8 cellular contexts compared by ENCODE assay signal in the genomic region with DNA sequence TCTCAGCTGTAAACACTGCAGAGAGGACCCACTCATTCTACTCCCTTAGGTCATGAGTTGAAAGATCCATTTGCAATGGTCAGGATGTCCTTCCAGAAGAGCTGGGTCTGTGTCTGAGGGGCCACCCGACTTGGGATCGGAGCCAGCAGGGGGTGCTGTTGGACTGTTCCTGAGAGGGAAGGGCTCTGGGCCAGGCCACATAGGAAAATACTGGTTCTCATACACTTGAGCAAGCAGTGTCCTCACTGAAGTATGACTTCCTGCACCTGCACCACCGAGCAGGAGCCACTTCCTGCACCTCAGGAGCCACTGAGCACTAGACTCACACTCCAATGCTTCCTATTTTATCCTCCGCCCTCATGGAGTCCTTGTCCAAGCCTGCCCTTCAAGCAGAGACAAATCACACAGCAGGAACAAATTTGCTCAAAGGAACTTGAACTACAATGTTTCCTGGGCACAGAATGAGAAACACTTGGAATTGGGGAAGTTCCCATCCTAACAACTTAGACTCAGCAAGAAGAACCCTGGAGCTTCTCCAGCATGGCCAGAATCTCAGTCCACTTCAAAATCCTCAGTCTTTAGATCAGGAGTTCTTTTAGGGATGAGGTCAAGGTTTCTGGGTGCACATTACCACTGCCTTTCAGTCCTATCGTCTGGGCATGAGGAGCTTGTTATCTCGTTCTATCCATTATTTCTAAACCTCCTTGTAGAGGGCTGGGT. TPM values are rescaled to one million over a fixed set of nuclear protein-coding genes. Genes with fewer than 3 reads are reported as not detected.
A peak's percentile ranks its signal among the peaks of the same experiment; 100 is the strongest.
DNase-seq lines count a peak whose midpoint lies in the region; ATAC-seq, FAIRE-seq and TF ChIP-seq lines count a peak whose summit lies in the region.

No MANE protein-coding gene starts in this region.

- peak; percentile 95 for FAIRE-seq in keratinocyte (lab: Jason Lieb, UNC)

- H3K4me3 ChIP-seq in astrocyte of the cerebellum (ENCODE audit: low read depth, low read length), result no peak overlapping the region
- peak overlapping the region in 1 of 3 experiments; percentile 9 for H3K4me3 ChIP-seq in keratinocyte (ENCODE audit: control insufficient read depth in 2 of 3, extremely low read depth in 1 of 3, insufficient read depth in 2 of 3, low read depth in 1 of 3, low read length in 3 of 3)

- peak; percentile 82 for ATAC-seq in HG02642 (IDR thresholded peaks at IDR 0.05; ENCODE audit: poor library complexity, unreplicated experiment)

- peaks cover 3% of the 10 kb centered on the region for H3K27me3 ChIP-seq in keratinocyte (ENCODE audit: control insufficient read depth, extremely low read depth, insufficient read depth, low read length)

- no peaks in the 10 kb centered on the region for H3K79me2 ChIP-seq in keratinocyte (ENCODE audit: control insufficient read depth, insufficient read depth, low read length)

- H3K4me2 ChIP-seq in keratinocyte (ENCODE audit: control insufficient read depth, extremely low read depth, insufficient read depth, low read depth, low read length), result peak overlapping the region; percentile 70

- DNase-seq in NCI-H1436 (lab: John Stamatoyannopoulos, UW) (peak; percentile 31), NCI-H1436 treated with DMSO at 0.1 percent for 48 hours (lab: John Stamatoyannopoulos, UW) (no peak), NCI-H1092 treated with DMSO at 0.1 percent for 48 hours (lab: John Stamatoyannopoulos, UW) (peak; percentile 70), T-helper 22 cell (ENCODE audit: low read depth) (peak; percentile 25), astrocyte of the cerebellum (ENCODE audit: low read depth) (peak; percentile 34), keratinocyte (ENCODE audit: low read depth, low spot score) (peak; percentile 44)
- peak; percentile 87 for DNase-seq in stimulated activated CD4-positive, alpha-beta T cell treated with anti-CD3 and anti-CD28 coated beads, Interleukin-4, amount 100 ng/mL, for 24 hours

- dilution Hi-C loops in keratinocyte (cut with MboI; ENCODE audit: extremely low pct_ligation_motif_present, low sequenced_read_pairs), result no loop called here

- H3K4me1 ChIP-seq in keratinocyte (ENCODE audit: control insufficient read depth, extremely low read depth, insufficient read depth, low read length), result peaks cover 34% of the 10 kb centered on the region

- no peak overlapping the region for H3K9ac ChIP-seq in keratinocyte (ENCODE audit: control insufficient read depth, extremely low read depth, insufficient read depth, low read length)

- H3K9me3 ChIP-seq in keratinocyte (ENCODE audit: control insufficient read depth, low read depth, low read length), result no peaks in the 10 kb centered on the region

- H4K20me1 ChIP-seq in keratinocyte (ENCODE audit: control insufficient read depth, extremely low read depth, insufficient read depth, low read length), result no peaks in the 10 kb centered on the region

- H3K36me3 ChIP-seq in keratinocyte (ENCODE audit: control insufficient read depth in 2 of 2, extremely low read depth in 1 of 2, insufficient read depth in 2 of 2, low read length in 2 of 2), result no peaks in the 10 kb centered on the region

- no peak overlapping the region for H3K27ac ChIP-seq in keratinocyte (ENCODE audit: control insufficient read depth, insufficient read depth, low read length)

- H3K9me1 ChIP-seq in keratinocyte (ENCODE audit: control insufficient read depth, extremely low read depth, insufficient read depth, low read length), result no peaks in the 10 kb centered on the region

- H2AFZ ChIP-seq in keratinocyte (ENCODE audit: control insufficient read depth, low read length), result peak overlapping the region; percentile 71

- in situ Hi-C loops in astrocyte of the cerebellum (cut with HindIII; ENCODE audit: low sequenced_read_pairs), result no loop called here

- peak; percentile 76 for TF ChIP-seq CTCF in astrocyte of the cerebellum (IDR thresholded peaks at IDR 0.05; ENCODE audit: low read depth, low read length, missing control alignments)
- TF ChIP-seq CTCF in keratinocyte (optimal IDR thresholded peaks at IDR 0.05 in 1 of 3, IDR thresholded peaks at IDR 0.05 in 1 of 3, conservative IDR thresholded peaks at IDR 0.05 in 1 of 3; ENCODE audit: extremely low read depth in 1 of 3, insufficient read depth in 2 of 3, low read length in 3 of 3), result peak; percentile 86 to 93 (median 88)

RNA-seq across cellular contexts. Expression of a gene that starts 36.6 kb away (rescaled TPM):
- not detected in 3 replicates for polyA plus RNA-seq in keratinocyte
- not detected for polyA plus RNA-seq in keratinocyte (2011; ENCODE audit: low read depth)
- polyA plus RNA-seq in keratinocyte (2011; cell fraction: cytosol; rRNA removed), result not detected in 2 replicates
- not detected in 2 replicates for polyA plus RNA-seq in keratinocyte (2011; cell fraction: nucleus; rRNA removed)
- polyA plus RNA-seq in keratinocyte (2012; ENCODE audit: low replicate concordance), result not detected in 2 replicates
- polyA minus RNA-seq in keratinocyte, result not detected in 3 replicates
- polyA minus RNA-seq in keratinocyte (2011; cell fraction: cytosol; rRNA and poly(A)+ RNA removed), result not detected
- not detected in 2 replicates for polyA minus RNA-seq in keratinocyte (2011; cell fraction: nucleus; rRNA and poly(A)+ RNA removed)
